In the genomic region with DNA sequence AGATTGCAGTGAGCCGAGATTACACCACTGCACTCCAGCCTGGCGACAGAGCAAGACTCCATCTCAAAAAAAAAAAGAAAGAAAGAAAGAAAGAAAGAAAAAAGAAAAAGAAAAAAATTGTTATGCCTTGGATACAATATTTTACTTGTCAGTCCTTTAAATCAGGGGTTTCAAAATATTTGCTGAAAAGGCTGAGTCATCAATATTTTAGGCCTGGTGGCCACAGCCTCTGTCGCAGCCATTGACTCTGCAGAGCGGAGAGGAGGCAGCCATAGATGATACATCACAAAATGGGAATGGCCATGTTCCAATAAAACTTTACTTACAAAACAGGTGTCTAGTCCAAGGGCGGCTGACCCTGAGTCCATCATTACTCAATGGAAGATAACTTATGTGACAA, we compare ENCODE assay signal across 33 cellular contexts.
"Had no signal": no experiment of that assay in that cellular context is flagged by ENCODE, and none has a peak within 500 bp of the region (broad histone marks: within the 10 kb centered on the region; RNA-seq: fewer than 3 reads in every experiment).

No MANE protein-coding gene starts in this region.

- H3K4me1 ChIP-seq: adrenal gland, body of pancreas, breast epithelium had no signal

- H3K9me3 ChIP-seq: adrenal gland, body of pancreas, breast epithelium had no signal

- FAIRE-seq: astrocyte, TTC549 had no signal

- H3K27me3 ChIP-seq: adrenal gland, body of pancreas, brain microvascular endothelial cell had no signal

- H3K4me3 ChIP-seq: adrenal gland, body of pancreas, breast epithelium had no signal

- H3K36me3 ChIP-seq: adrenal gland, brain microvascular endothelial cell, breast epithelium had no signal

- ATAC-seq: activated CD8-positive, alpha-beta T cell treated with anti-CD3 and anti-CD28 coated beads for 36 hours; activated naive CD4-positive, alpha-beta T cell treated with anti-CD3 and anti-CD28 coated beads, Interleukin-2, amount 50 U/mL, for 72 hours; activated T-cell treated with anti-CD3 and anti-CD28 coated beads, Interleukin-2, amount 50 U/mL, for 4 hours; activated T-cell treated with anti-CD3 and anti-CD28 coated beads, Interleukin-2, amount 50 U/mL, for 72 hours; activated T-helper 17 cell treated with anti-CD3 and anti-CD28 coated beads, Interleukin-2, amount 50 U/mL, for 72 hours; body of pancreas had no signal

- DNase-seq: activated B cell treated with CpG ODN at 0.5 μM for 24 hours; activated CD4-positive, alpha-beta memory T cell treated with anti-CD3 and anti-CD28 coated beads for 36 hours; activated CD4-positive, alpha-beta T cell treated with anti-CD3 and anti-CD28 coated beads for 4 hours; activated CD4-positive, alpha-beta T cell treated with anti-CD3 and anti-CD28 coated beads, Interleukin-2, amount 10 ng/mL, durations not matched to agents 24 days and 14 days; activated CD4-positive, alpha-beta T cell treated with anti-CD3 and anti-CD28 coated beads, Interleukin-2, amount 50 U/mL, for 1 hour; activated CD4-positive, alpha-beta T cell treated with anti-CD3 and anti-CD28 coated beads, Interleukin-2, amount 50 U/mL, for 4 hours; activated CD4-positive, CD25-positive, alpha-beta regulatory T cell treated with anti-CD3 and anti-CD28 coated beads, Interleukin-2, amount 50 U/mL, for 72 hours; activated CD8-positive, alpha-beta memory T cell treated with anti-CD3 and anti-CD28 coated beads, Interleukin-2, amount 50 U/mL, for 4 hours; activated CD8-positive, alpha-beta T cell treated with anti-CD3 and anti-CD28 coated beads for 36 hours; activated effector memory CD4-positive, alpha-beta T cell treated with anti-CD3 and anti-CD28 coated beads, Interleukin-2, amount 50 U/mL, for 16 hours; activated gamma-delta T cell treated with Interleukin-2 at 50 U/mL for 16 hours; activated naive CD4-positive, alpha-beta T cell; activated naive CD4-positive, alpha-beta T cell treated with anti-CD3 and anti-CD28 coated beads for 36 hours; activated naive CD4-positive, alpha-beta T cell treated with anti-CD3 and anti-CD28 coated beads, Interleukin-2, amount 50 U/mL, for 16 hours; activated naive CD8-positive, alpha-beta T cell treated with anti-CD3 and anti-CD28 coated beads for 36 hours; activated T-cell treated with anti-CD3 and anti-CD28 coated beads for 4 hours; activated T-cell treated with anti-CD3 and anti-CD28 coated beads, Interleukin-2, amount 50 U/mL, for 1 hour; activated T-cell treated with anti-CD3 and anti-CD28 coated beads, Interleukin-2, amount 50 U/mL, for 4 hours; activated T-cell treated with anti-CD3 and anti-CD28 coated beads, Interleukin-2, amount 50 U/mL, for 72 hours; adrenal gland; amniotic stem cell; aorta; body of pancreas; brain microvascular endothelial cell; central memory CD4-positive, alpha-beta T cell; T-helper 2 cell; T-helper 9 cell had no signal

- H3K27ac ChIP-seq: adrenal gland, body of pancreas, brain microvascular endothelial cell, breast epithelium, VCaP had no signal
